ENCODE assay signal across 20 cellular contexts in the genomic region with DNA sequence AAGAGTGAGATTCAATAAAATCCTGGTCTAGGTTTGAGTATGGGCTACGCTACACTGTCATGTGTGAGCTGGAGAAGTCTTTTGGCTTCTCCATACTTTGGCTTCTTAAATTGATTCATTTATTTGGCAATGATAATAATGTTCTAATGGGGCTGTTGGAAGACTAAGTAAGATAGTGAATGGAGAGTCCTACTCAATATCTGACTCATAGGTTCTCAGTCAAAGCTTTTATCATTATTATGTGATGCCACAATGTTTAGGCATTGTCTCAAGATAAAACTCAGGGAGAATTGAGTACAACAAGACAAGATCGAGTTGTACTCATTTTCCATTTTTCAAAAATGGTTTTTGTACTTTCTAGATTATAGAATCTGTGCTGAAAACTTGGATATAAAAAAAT.
"Had no signal": no experiment of that assay in that cellular context is flagged by ENCODE, and none has a peak within 500 bp of the region (broad histone marks: within the 10 kb centered on the region; RNA-seq: fewer than 3 reads in every experiment).

No MANE protein-coding gene starts in this region.

- DNase-seq: activated CD4-positive, CD25-positive, alpha-beta regulatory T cell treated with anti-CD3 and anti-CD28 coated beads, Interleukin-2, amount 50 U/mL, for 72 hours; activated naive CD4-positive, alpha-beta T cell; activated naive CD8-positive, alpha-beta T cell treated with anti-CD3 and anti-CD28 coated beads, Interleukin-2, amount 10 ng/mL, durations not matched to agents 7 days and 5 days; aorta; dermis blood vessel endothelial cell; effector memory CD8-positive, alpha-beta T cell; heart left ventricle; immature natural killer cell; left cardiac atrium; midbrain; right lobe of liver; spleen; stimulated activated CD4-positive, alpha-beta T cell treated with anti-CD3 and anti-CD28 coated beads, Interleukin-1b, Interleukin-23, amount 100 ng/mL, for 48 hours; T-cell; T-helper 9 cell; tibial artery had no signal

- ATAC-seq: effector memory CD8-positive, alpha-beta T cell; esophagus mucosa; heart left ventricle; left cardiac atrium; right lobe of liver; T-cell had no signal

- FAIRE-seq: frontal cortex had no signal

- H3K4me3 Mint-ChIP-seq: activated naive CD8-positive, alpha-beta T cell treated with anti-CD3 and anti-CD28 coated beads, Interleukin-2, amount 10 ng/mL, durations not matched to agents 7 days and 5 days; effector memory CD8-positive, alpha-beta T cell; immature natural killer cell; neural crest cell; T-cell had no signal

- H3K9me3 Mint-ChIP-seq: neural crest cell had no signal

- H3K36me3 ChIP-seq: breast epithelium, heart left ventricle, right lobe of liver, spleen, tibial artery had no signal

- H3K9me3 ChIP-seq: breast epithelium, heart left ventricle, right lobe of liver, spleen, tibial artery had no signal

- H3K4me3 ChIP-seq: breast epithelium, heart left ventricle, right lobe of liver, spleen, tibial artery had no signal

- H3K27me3 Mint-ChIP-seq: effector memory CD8-positive, alpha-beta T cell had no signal

- H3K36me3 Mint-ChIP-seq: activated naive CD8-positive, alpha-beta T cell treated with anti-CD3 and anti-CD28 coated beads, Interleukin-2, amount 10 ng/mL, durations not matched to agents 7 days and 5 days; immature natural killer cell; T-cell had no signal

- H3K4me1 ChIP-seq: breast epithelium, heart left ventricle, right lobe of liver, spleen had no signal

- H3K27ac Mint-ChIP-seq: activated naive CD8-positive, alpha-beta T cell treated with anti-CD3 and anti-CD28 coated beads, Interleukin-2, amount 10 ng/mL, durations not matched to agents 7 days and 5 days; effector memory CD8-positive, alpha-beta T cell; immature natural killer cell; T-cell had no signal

- H3K27me3 ChIP-seq: breast epithelium, heart left ventricle, right lobe of liver, spleen, tibial artery had no signal

- H3K27ac ChIP-seq: breast epithelium, heart left ventricle, right lobe of liver, spleen, tibial artery had no signal

- H3K4me1 Mint-ChIP-seq: activated naive CD8-positive, alpha-beta T cell treated with anti-CD3 and anti-CD28 coated beads, Interleukin-2, amount 10 ng/mL, durations not matched to agents 7 days and 5 days; immature natural killer cell; neural crest cell; T-cell had no signal
